ENCODE assay signal across 8 cellular contexts in genomic region chr3:170154569-170155143, GRCh38. TPM values are rescaled to one million over a fixed set of nuclear protein-coding genes. Genes with fewer than 3 reads are reported as not detected.
DNase-seq lines count a peak whose midpoint lies in the region; ATAC-seq, FAIRE-seq and TF ChIP-seq lines count a peak whose summit lies in the region.

No MANE protein-coding gene starts in this region.

- 0 out of 2 replicates have a peak overlapping the region, but pooled peaks have one; percentile 20 for H3K18ac ChIP-seq in IMR-90 (ENCODE audit: low read depth, low read length)

- TF ChIP-seq RAD21 in IMR-90 (IDR thresholded peaks at IDR 0.05; ENCODE audit: low read length) = no peak
- TF ChIP-seq RAD21 in GM12878 (IDR thresholded peaks at IDR 0.05; ENCODE audit: insufficient read depth, low read depth, low read length) = no peak

- POLR2A ChIA-PET in IMR-90 (lab: Charles Lee; ENCODE audit: unreplicated experiment) = no interaction called here
- POLR2A ChIA-PET in GM12878 (lab: Charles Lee) = interaction anchor here (0.6 to 2.6 kb wide), 9 partner anchors 9 to 1214 kb away, joined by 3 to 12 read pairs (median 3); no protein-coding TSS in a partner anchor

- peaks cover 24 to 50% of the 10 kb centered on the region in 2 experiments for H3K79me1 ChIP-seq in IMR-90 (ENCODE audit: low read depth in 1 of 2, low read length in 2 of 2)

- ATAC-seq in GM21515 (IDR thresholded peaks at IDR 0.05; ENCODE audit: unreplicated experiment) (peak; percentile 92), IMR-90 (ENCODE audit: low read depth) (peak; percentile 25), GM12878 (peak; percentile 95), gastrocnemius medialis (no peak)

- no CpG with 5 or more reads among the region's 3 CpGs for WGBS in IMR-90 (ENCODE audit: extremely low coverage in 2 of 2, insufficient read length in 1 of 2), 2 experiments
- WGBS in GM12878 (ENCODE audit: insufficient coverage, insufficient replicate concordance, low lambda C conversion rate, missing lambda C conversion rate) = 0% methylated on average over 3 of the region's 3 CpGs

- dilution Hi-C loops in IMR-90 (cut with HindIII; ENCODE audit: low sequenced_read_pairs, unreplicated experiment) = no loop called here

- H3K9me3 ChIP-seq in IMR-90 (ENCODE audit: control insufficient read depth, insufficient read depth, low read length) (no peaks in the 10 kb centered on the region), GM12878 (replicated peaks; ENCODE audit: control insufficient read depth, insufficient read depth, low read length) (no peaks in the 10 kb centered on the region), gastrocnemius medialis (no peaks in the 10 kb centered on the region)

- RAD21 ChIA-PET in GM12878 (lab: Charles Lee; ENCODE audit: unreplicated experiment) = interaction anchor here (0.6 to 2.7 kb wide), 18 partner anchors 8 to 259 kb away, joined by 3 to 49 read pairs (median 5); partner anchors contain the start of genes PHC3 and PRKCI

- H3K9ac ChIP-seq in IMR-90 (ENCODE audit: low read depth, low read length) (no peak overlapping the region; the same call in 1 of the 2 replicates), GM12878 (ENCODE audit: control insufficient read depth, insufficient read depth, low read length) (peak overlapping the region; percentile 50)

- peak overlapping the region in 1 of 2 experiments; percentile 4; a peak in 1 of 4 replicates for H4K8ac ChIP-seq in IMR-90 (ENCODE audit: low read depth in 2 of 2, low read length in 2 of 2)

- H3K4me1 ChIP-seq in IMR-90 (ENCODE audit: control insufficient read depth, insufficient read depth, low read length) (peaks cover 14% of the 10 kb centered on the region), GM12878 (ENCODE audit: control insufficient read depth, insufficient read depth, low read length) (peaks cover 28% of the 10 kb centered on the region), gastrocnemius medialis (peaks cover 18% of the 10 kb centered on the region in 2 donors)

- no peak overlapping the region for H3K56ac ChIP-seq in IMR-90 (ENCODE audit: extremely low read depth, insufficient read depth, low read length)

- no peak for TF ChIP-seq POLR2A in IMR-90 (IDR thresholded peaks at IDR 0.05; ENCODE audit: low read depth, low read length)
- TF ChIP-seq POLR2A in GM12878 (IDR thresholded peaks at IDR 0.05; ENCODE audit: low read depth, low read length) = no peak
- TF ChIP-seq POLR2A in gastrocnemius medialis (IDR thresholded peaks at IDR 0.05) = no peak

- peak overlapping the region; percentile 9 for H3K23ac ChIP-seq in IMR-90 (ENCODE audit: low read depth, low read length)

- H2BK5ac ChIP-seq in IMR-90 (ENCODE audit: low read depth, low read length, poor library complexity, severe bottlenecking) = peak overlapping the region; percentile 11

- 0 out of 2 replicates have a peak overlapping the region, but pooled peaks have one; percentile 17 for H4K5ac ChIP-seq in IMR-90 (ENCODE audit: low read depth, low read length)

- DNase-seq in GM12864 (ENCODE audit: low read depth) = peak; percentile 61
- DNase-seq in IMR-90 = no peak
- peak; percentile 56 for DNase-seq in GM12878 (ENCODE audit: low read depth, low spot score)
- no peak for DNase-seq in frontal cortex (ENCODE audit: low spot score in 2 of 2)
- DNase-seq in caudate nucleus (lab: John Stamatoyannopoulos, UW) = no peak
- no peak for DNase-seq in gastrocnemius medialis
- no peak for DNase-seq in ACHN

- peaks cover 14% of the 10 kb centered on the region for H3K9me1 ChIP-seq in IMR-90 (ENCODE audit: insufficient read depth, low read length)

- TF ChIP-seq EP300 in GM12878 (IDR thresholded peaks at IDR 0.05; ENCODE audit: borderline replicate concordance in 1 of 2, control insufficient read depth in 1 of 2, low read depth in 2 of 2, low read length in 2 of 2) = peak; percentile 63 to 84; a peak in 3 of 4 replicates

- peak overlapping the region; percentile 7; the same call in 1 of the 2 replicates for H3K27ac ChIP-seq in IMR-90 (ENCODE audit: insufficient read depth, low read length)
- peak overlapping the region; percentile 94 for H3K27ac ChIP-seq in GM12878 (ENCODE audit: control insufficient read depth, insufficient read depth)
- H3K27ac ChIP-seq in caudate nucleus (ENCODE audit: low read depth, low read length) = no peak overlapping the region
- no peak overlapping the region for H3K27ac ChIP-seq in gastrocnemius medialis

- intact Hi-C loops in IMR-90 (cut with micrococcal nuclease) = no loop called here
- intact Hi-C loops in GM12878 (cut with micrococcal nuclease; ENCODE audit: unreplicated experiment) = no loop called here
- intact Hi-C loops in gastrocnemius medialis (cut with DNase I; ENCODE audit: low total_unique reads) = no loop called here

- H2BK120ac ChIP-seq in IMR-90 (ENCODE audit: low read depth, low read length) = no peak overlapping the region

- H2AK5ac ChIP-seq in IMR-90 (ENCODE audit: low read depth, low read length) = no peak overlapping the region

- no peak overlapping the region for H4K91ac ChIP-seq in IMR-90 (ENCODE audit: insufficient read depth, low read depth, low read length)

- peak; percentile 92 for FAIRE-seq in GM12878 (lab: Jason Lieb, UNC)
- FAIRE-seq in frontal cortex (lab: Jason Lieb, UNC) = no peak

- peaks cover 31% of the 10 kb centered on the region for H4K20me1 ChIP-seq in IMR-90 (ENCODE audit: insufficient read depth, low read length)
- no peaks in the 10 kb centered on the region for H4K20me1 ChIP-seq in GM12878 (ENCODE audit: control insufficient read depth, insufficient read depth)

- peaks cover 68% of the 10 kb centered on the region for H3K79me2 ChIP-seq in GM12878 (ENCODE audit: control insufficient read depth, insufficient read depth, low read length)

- H2AK9ac ChIP-seq in IMR-90 (replicated peaks; ENCODE audit: low read depth, low read length, poor library complexity) = no peak overlapping the region

- CTCF ChIA-PET in IMR-90 (lab: Yijun Ruan, JAX) (no interaction called here), GM12878 (lab: Yijun Ruan, JAX) (interaction anchor here (0.8 to 1.5 kb wide), 10 partner anchors 9 to 392 kb away, joined by 3 to 12 read pairs (median 3); no protein-coding TSS in a partner anchor)

- in situ Hi-C loops in IMR-90 (cut with MboI; ENCODE audit: low sequenced_read_pairs) = no loop called here
- in situ Hi-C loops in GM12878 (cut with MboI) = no loop called here
- in situ Hi-C loops in gastrocnemius medialis (cut with MboI; ENCODE audit: low sequenced_read_pairs in 4 of 4) = no loop called here
- in situ Hi-C loops in ACHN (cut with HindIII; ENCODE audit: low pct_ligation_motif_present, low pct_unique_long_range_greater_than_20kb, low sequenced_read_pairs) = no loop called here

- no peak for TF ChIP-seq CTCF in GM12864 (IDR thresholded peaks at IDR 0.05; ENCODE audit: low read depth, low read length, missing control alignments)
- TF ChIP-seq CTCF in IMR-90 (conservative IDR thresholded peaks at IDR 0.05; ENCODE audit: low read depth, low read length) = no peak
- no peak for TF ChIP-seq CTCF in GM12878 (IDR thresholded peaks at IDR 0.05 in 2 of 3, conservative IDR thresholded peaks at IDR 0.05 in 1 of 3; ENCODE audit: control insufficient read depth in 2 of 3, extremely low read depth in 1 of 3, insufficient read depth in 1 of 3, low read depth in 3 of 3, low read length in 3 of 3)
- TF ChIP-seq CTCF in gastrocnemius medialis (IDR thresholded peaks at IDR 0.05 in 4 of 5, conservative IDR thresholded peaks at IDR 0.05 in 1 of 5) = no peak

- H3K4ac ChIP-seq in IMR-90 (ENCODE audit: low read depth, low read length) = no peak overlapping the region

- BruUV-seq in IMR-90 (replicated peaks; lab: Mats Ljungman, UMichigan) = no TSS peak
- BruUV-seq in GM12878 (replicated peaks; lab: Mats Ljungman, UMichigan) = no TSS peak

- H3K36me3 ChIP-seq in IMR-90 (ENCODE audit: control insufficient read depth, insufficient read depth, low read length) (peaks cover 17% of the 10 kb centered on the region), GM12878 (ENCODE audit: control insufficient read depth in 2 of 2, insufficient read depth in 2 of 2, low read length in 1 of 2) (peaks cover 2 to 23% of the 10 kb centered on the region in 2 experiments; a peak in 2 of 4 replicates), gastrocnemius medialis (no peaks in the 10 kb centered on the region)

- H3K4me3 ChIP-seq in GM12864 (ENCODE audit: low read depth, low read length) (peak overlapping the region; percentile 1; the same call in 1 of the 2 replicates), IMR-90 (ENCODE audit: insufficient read depth, low read depth, low read length) (no peak overlapping the region), GM12878 (peak overlapping the region; percentile 20; the same call in 1 of the 2 replicates), gastrocnemius medialis (no peak overlapping the region)

- H3K4me2 ChIP-seq in IMR-90 (ENCODE audit: low read depth, low read length) (peak overlapping the region; percentile 67), GM12878 (ENCODE audit: control insufficient read depth, insufficient read depth) (peak overlapping the region; percentile 62)

- H2AFZ ChIP-seq in IMR-90 (replicated peaks; ENCODE audit: low read length, poor library complexity) (no peak overlapping the region), GM12878 (ENCODE audit: control insufficient read depth, low read depth, low read length) (peak overlapping the region; percentile 20)

- H2BK20ac ChIP-seq in IMR-90 (ENCODE audit: low read depth, low read length) = no peak overlapping the region

- H3K27me3 ChIP-seq in IMR-90 (ENCODE audit: control insufficient read depth, insufficient read depth, low read length) (no peaks in the 10 kb centered on the region), GM12878 (replicated peaks in 1 of 2; ENCODE audit: control insufficient read depth in 2 of 2, insufficient read depth in 2 of 2, low read length in 1 of 2) (no peaks in the 10 kb centered on the region), gastrocnemius medialis (no peaks in the 10 kb centered on the region)

- SMC1A ChIA-PET in GM12878 (lab: Charles Lee; ENCODE audit: uncharacterized antibody, unreplicated experiment) = interaction anchor here (0.6 to 9.1 kb wide), 22 partner anchors 9 to 1723 kb away, joined by 3 to 115 read pairs (median 4); partner anchors contain the start of genes PHC3 and PRKCI

- H2BK15ac ChIP-seq in IMR-90 (ENCODE audit: low read depth, low read length) = no peak overlapping the region

- peak overlapping the region; percentile 34; the same call in 1 of the 2 replicates for H3K14ac ChIP-seq in IMR-90 (replicated peaks; ENCODE audit: low read depth, low read length)

RNA-seq across cellular contexts. Expression of gene PHC3, which starts 26.9 kb away (rescaled TPM):
- total RNA-seq in IMR-90 (2012; rRNA removed) (17.5 and 26.3 TPM in 2 replicates), GM12878 (2014; rRNA removed) (14.2 and 15.2 TPM in 2 replicates), GM12878 (2014; rRNA removed; fragmentation: Illumina TruSeq; extraction: Trizol) (20.5 and 25.2 TPM in 2 replicates), GM12878 (2021) (25.4 and 31.0 TPM in 2 replicates), frontal cortex (35.1 TPM), gastrocnemius medialis (10 to 100 TPM; 25.4 to 37.0 (median 32.4) TPM)
- polyA plus RNA-seq in IMR-90 (2012; rRNA removed) (18.3 and 24.2 TPM in 2 replicates), GM12878 (2011; rRNA removed) (36.4 and 58.0 TPM in 2 replicates), GM12878 (2014; fragmentation: Illumina TruSeq; extraction: Trizol) (18.9 and 21.4 TPM in 2 replicates), GM12878 (2014; fragmentation: Nextera tagmentation; extraction: Ambion mirVana) (1 to 10 TPM; 3.3 to 5.8 TPM), GM12878 (2014; rRNA removed) (12.1 and 15.0 TPM in 2 replicates), GM12878 (2016; fragmentation: Nextera tagmentation; extraction: Ambion mirVana) (10 to 100 TPM; 57.7 to 62.3 TPM)
- polyA plus RNA-seq in IMR-90 (2012; cell fraction: cytosol; rRNA removed) = 3.0 and 9.0 TPM in 2 replicates
- polyA plus RNA-seq in IMR-90 (2012; cell fraction: nucleus; rRNA removed; ENCODE audit: low replicate concordance) = 18.4 and 48.1 TPM in 2 replicates
- 197 and 221 TPM in 2 replicates for total RNA-seq in GM12878 (2013; cell fraction: nucleolus; rRNA removed)
- 37.7 TPM for polyA plus RNA-seq in GM12878 (2011; ENCODE audit: low read depth)
- 49.1 and 49.2 TPM in 2 replicates for polyA plus RNA-seq in GM12878 (2011; cell fraction: cytosol; rRNA removed)
- polyA plus RNA-seq in GM12878 (2011; cell fraction: nucleus; rRNA removed) = 60.0 and 88.0 TPM in 2 replicates
- polyA plus RNA-seq in GM12878 (2012) = 22.3 and 53.4 TPM in 2 replicates
- 172 and 238 TPM in 2 replicates for polyA minus RNA-seq in GM12878 (2011; rRNA and poly(A)+ RNA removed)
- polyA minus RNA-seq in GM12878 (2011; cell fraction: cytosol; rRNA and poly(A)+ RNA removed) = 15.1 and 18.0 TPM in 2 replicates
- polyA minus RNA-seq in GM12878 (2011; cell fraction: nucleus; rRNA and poly(A)+ RNA removed) = 87.3 and 97.9 TPM in 2 replicates

Comparison
In these comparisons a context has a peak if more than half of its experiments do, and no peak if none do; other contexts are left out.
1. DNase-seq: peak in GM12864 (single experiment) and GM12878 (single experiment); none in IMR-90 (single experiment), frontal cortex (0 of 2), caudate nucleus (0 of 61), gastrocnemius medialis (0 of 2) and ACHN (single experiment).
2. H3K4me3 ChIP-seq: peak in GM12864 (single experiment) and GM12878 (single experiment); none in IMR-90 (single experiment) and gastrocnemius medialis (0 of 4).
3. ATAC-seq: peak in GM21515 (single experiment), IMR-90 (single experiment) and GM12878 (single experiment); none in gastrocnemius medialis (0 of 2).
4. H3K27ac ChIP-seq: peak in IMR-90 (single experiment) and GM12878 (single experiment); none in caudate nucleus (single experiment) and gastrocnemius medialis (0 of 4).